In genomic region chr1:197614916-197615692, GRCh38 we compare ENCODE assay signal across 10 cellular contexts.
DNase-seq lines count a peak whose midpoint lies in the region; ATAC-seq and TF ChIP-seq lines count a peak whose summit lies in the region.
"Had no signal": no experiment of that assay in that cellular context is flagged by ENCODE, and none has a peak within 500 bp of the region (broad histone marks: within the 10 kb centered on the region; RNA-seq: fewer than 3 reads in every experiment).

No MANE protein-coding gene starts in this region.

- ATAC-seq in HCT116 (peak; percentile 95), WTC11 (peak; percentile 97)
- ATAC-seq: effector memory CD8-positive, alpha-beta T cell had no signal

- no peaks in the 10 kb centered on the region for H3K79me2 ChIP-seq in HCT116 (ENCODE audit: insufficient read depth, low read length)

- peaks cover 9% of the 10 kb centered on the region for H3K4me1 Mint-ChIP-seq in WTC11

- intact Hi-C loops in HCT116 (cut with micrococcal nuclease) (loop anchor here (1.0 to 10.0 kb wide), 4 partner anchors 254 to 852 kb away; partner anchors contain the start of gene NEK7), prostate gland (cut with DNase I) (loop anchor here (5.0 kb wide), 2 partner anchors 252 to 307 kb away; no protein-coding TSS in a partner anchor)

- TF ChIP-seq CTCF in HCT116 (IDR thresholded peaks at IDR 0.05 in 2 of 3, conservative IDR thresholded peaks at IDR 0.05 in 1 of 3; ENCODE audit: borderline replicate concordance in 1 of 3, insufficient read depth in 1 of 3, low read depth in 2 of 3, low read length in 2 of 3) (peak; percentile 47 to 66 (median 65); a peak in 5 of 6 replicates), WTC11 (IDR thresholded peaks at IDR 0.05) (peak; percentile 44), prostate gland (IDR thresholded peaks at IDR 0.05) (peak in 3 of 4 experiments; percentile 38 to 50 (median 47))

- no peak overlapping the region for H3K4me2 ChIP-seq in HCT116 (ENCODE audit: low read length)

- no TSS peak for BruUV-seq in HCT116 (replicated peaks; lab: Mats Ljungman, UMichigan)

- 43% methylated on average over 3 of the region's 3 CpGs for WGBS in prostate gland

- H3K36me3 Mint-ChIP-seq in WTC11, result no peaks in the 10 kb centered on the region

- H3K27me3 ChIP-seq in HCT116 (ENCODE audit: insufficient read depth, low read length) (no peaks in the 10 kb centered on the region), prostate gland (replicated peaks; ENCODE audit: insufficient read depth) (no peaks in the 10 kb centered on the region)
- H3K27me3 ChIP-seq: tibial artery had no signal

- H3K9me2 ChIP-seq in HCT116 (ENCODE audit: insufficient read depth), result no peaks in the 10 kb centered on the region

- H3K4me3 Mint-ChIP-seq in WTC11, result no peak overlapping the region
- H3K4me3 Mint-ChIP-seq: effector memory CD8-positive, alpha-beta T cell had no signal

- TF ChIP-seq POLR2A in HCT116 (IDR thresholded peaks at IDR 0.05; ENCODE audit: borderline replicate concordance, extremely low read depth, insufficient read depth, insufficient read length), result no peak
- no peak for TF ChIP-seq POLR2A in prostate gland (IDR thresholded peaks at IDR 0.05)

- POLR2A ChIA-PET in HCT116 (lab: Charles Lee) (no interaction called here), WTC11 (lab: Charles Lee) (interaction anchor here (0.6 kb wide), 1 partner anchor 503 kb away, joined by 4 read pairs; no protein-coding TSS in a partner anchor)

- no peaks in the 10 kb centered on the region for H3K27me3 Mint-ChIP-seq in WTC11 (ENCODE audit: low read depth)
- H3K27me3 Mint-ChIP-seq: effector memory CD8-positive, alpha-beta T cell had no signal

- no peak overlapping the region for H3K27ac Mint-ChIP-seq in WTC11
- H3K27ac Mint-ChIP-seq: effector memory CD8-positive, alpha-beta T cell had no signal

- H4K20me1 ChIP-seq in HCT116 (ENCODE audit: insufficient read depth), result no peaks in the 10 kb centered on the region

- no peaks in the 10 kb centered on the region for H3K9me3 ChIP-seq in HCT116 (ENCODE audit: control insufficient read depth in 1 of 2, insufficient read depth in 1 of 2, low read depth in 1 of 2, low read length in 2 of 2)
- no peaks in the 10 kb centered on the region for H3K9me3 ChIP-seq in prostate gland
- H3K9me3 ChIP-seq: tibial artery had no signal

- TF ChIP-seq RAD21 in HCT116 (IDR thresholded peaks at IDR 0.05; ENCODE audit: low read depth), result peak; percentile 61

- H3K4me3 ChIP-seq in HCT116 (replicated peaks in 1 of 2; ENCODE audit: low read depth in 1 of 2, low read length in 2 of 2) (no peak overlapping the region), prostate gland (no peak overlapping the region)
- H3K4me3 ChIP-seq: tibial artery had no signal

- CTCF ChIA-PET in HCT116 (lab: Charles Lee), result interaction anchor here (0.6 to 1.9 kb wide), 8 partner anchors 13 to 312 kb away, joined by 3 to 19 read pairs (median 4); no protein-coding TSS in a partner anchor
- CTCF ChIA-PET in WTC11 (lab: Charles Lee), result interaction anchor here (0.7 to 1.8 kb wide), 12 partner anchors 28 to 311 kb away, joined by 3 to 19 read pairs (median 4); partner anchors contain the start of genes C1orf53 and LHX9

- RAD21 ChIA-PET in HCT116 (lab: Charles Lee; ENCODE audit: low non-redundant PET in 1 of 2, low total read pairs in 2 of 2, uncharacterized antibody in 2 of 2, unreplicated experiment in 2 of 2), result interaction anchor here in 1 of 2 experiments (1.0 kb wide), 1 partner anchor 254 kb away, joined by 3 read pairs; no protein-coding TSS in a partner anchor

- H3K9ac ChIP-seq in HCT116 (ENCODE audit: low read length), result no peak overlapping the region

- no peaks in the 10 kb centered on the region for H3K9me3 Mint-ChIP-seq in WTC11
- H3K9me3 Mint-ChIP-seq: effector memory CD8-positive, alpha-beta T cell had no signal

- H3K36me3 ChIP-seq in HCT116 (ENCODE audit: control insufficient read depth in 1 of 2, insufficient read depth in 2 of 2, low read length in 2 of 2) (no peaks in the 10 kb centered on the region), prostate gland (no peaks in the 10 kb centered on the region)

- peak; percentile 1 to 7 for DNase-seq in stimulated activated CD4-positive, alpha-beta T cell treated with anti-CD3 and anti-CD28 coated beads, Interleukin-15, amount 100 ng/mL, for 48 hours (ENCODE audit: low read depth in 2 of 2)
- no peak for DNase-seq in stimulated activated CD4-positive, alpha-beta T cell treated with anti-CD3 and anti-CD28 coated beads, Interleukin-4, amount 100 ng/mL, for 4 hours
- peak; percentile 35 for DNase-seq in HCT116 (ENCODE audit: low read depth, low spot score)
- peak; percentile 45 for DNase-seq in NCI-H1105 treated with DMSO at 0.1 percent for 48 hours (lab: John Stamatoyannopoulos, UW)
- peak; percentile 39 for DNase-seq in WTC11 (ENCODE audit: low spot score)
- peak; percentile 25 for DNase-seq in foreskin melanocyte
- DNase-seq in prostate gland (ENCODE audit: low spot score), result no peak
- no peak for DNase-seq in ureter (ENCODE audit: low spot score)

- H3K27ac ChIP-seq in HCT116 (ENCODE audit: low read depth, low read length) (no peak overlapping the region), prostate gland (no peak overlapping the region)
- H3K27ac ChIP-seq: tibial artery had no signal

- no peak overlapping the region for H2AFZ ChIP-seq in HCT116 (ENCODE audit: low read depth, low read length, poor library complexity, severe bottlenecking)

- no peaks in the 10 kb centered on the region for H3K4me1 ChIP-seq in HCT116 (ENCODE audit: control insufficient read depth in 1 of 2, insufficient read depth in 2 of 2, low read length in 2 of 2)
- H3K4me1 ChIP-seq in prostate gland (replicated peaks), result no peaks in the 10 kb centered on the region
- H3K4me1 ChIP-seq: tibial artery had no signal

TF ChIP-seq in HCT116, 20 proteins besides CTCF, POLR2A, EP300 and RAD21 (continues in another document):
- TF ChIP-seq EZH2phosphoT487 (IDR thresholded peaks at IDR 0.05; ENCODE audit: borderline replicate concordance) (no peak), ELF1 (IDR thresholded peaks at IDR 0.05; ENCODE audit: borderline replicate concordance, low read depth) (no peak), EGR1 (IDR thresholded peaks at IDR 0.05; ENCODE audit: low read depth) (no peak), SIN3A (IDR thresholded peaks at IDR 0.05; ENCODE audit: low read depth) (no peak), CEBPB (IDR thresholded peaks at IDR 0.05; ENCODE audit: low read depth) (no peak), EZH2 (IDR thresholded peaks at IDR 0.05) (no peak), REST (IDR thresholded peaks at IDR 0.05; ENCODE audit: low read depth) (no peak)

TF ChIP-seq in WTC11, 78 proteins besides CTCF, POLR2A, EP300 and RAD21 (continues in another document):
- TF ChIP-seq CREB1 (CRISPR knock-in tag; IDR thresholded peaks at IDR 0.05) (no peak), ERG (CRISPR knock-in tag; IDR thresholded peaks at IDR 0.05) (no peak), ZNF281 (CRISPR knock-in tag; IDR thresholded peaks at IDR 0.05) (no peak), CREM (CRISPR knock-in tag; IDR thresholded peaks at IDR 0.05) (no peak), SMAD4 (CRISPR knock-in tag; IDR thresholded peaks at IDR 0.05) (no peak), RORB (CRISPR knock-in tag; IDR thresholded peaks at IDR 0.05) (no peak), E2F4 (CRISPR knock-in tag; IDR thresholded peaks at IDR 0.05; ENCODE audit: borderline replicate concordance, low read depth) (no peak), GRHL2 (CRISPR knock-in tag; IDR thresholded peaks at IDR 0.05; ENCODE audit: insufficient replicate concordance, severe bottlenecking) (no peak)

Comparison
In these comparisons a context has a peak if more than half of its experiments do, and no peak if none do; other contexts are left out.
1. DNase-seq: peak in stimulated activated CD4-positive, alpha-beta T cell treated with anti-CD3 and anti-CD28 coated beads, Interleukin-15, amount 100 ng/mL, for 48 hours (2 of 2), HCT116 (single experiment), NCI-H1105 treated with DMSO at 0.1 percent for 48 hours (single experiment), WTC11 (single experiment) and foreskin melanocyte (single experiment); none in stimulated activated CD4-positive, alpha-beta T cell treated with anti-CD3 and anti-CD28 coated beads, Interleukin-4, amount 100 ng/mL, for 4 hours (0 of 2), prostate gland (single experiment) and ureter (single experiment).
2. Peak in every context shown above with its lines, with median percentiles within 50 percentile points of each other: CTCF ChIP-seq.